Comparison of ENCODE assay signal across 8 cellular contexts in genomic region chr2:201258666-201258999, GRCh38. TPM values are rescaled to one million over a fixed set of nuclear protein-coding genes. Genes with fewer than 3 reads are reported as not detected.
DNase-seq lines count a peak whose midpoint lies in the region; ATAC-seq and TF ChIP-seq lines count a peak whose summit lies in the region.

No MANE protein-coding gene starts in this region.

- 0 to 1% (median 1%) methylated on average over 8 of the region's 8 CpGs for WGBS in stomach, 5 donors

- ATAC-seq in HG02642 (IDR thresholded peaks at IDR 0.05; ENCODE audit: poor library complexity, unreplicated experiment), result peak; percentile 2
- no peak for ATAC-seq in GM21786 (IDR thresholded peaks at IDR 0.05; ENCODE audit: unreplicated experiment)

- in situ Hi-C loops in G401 (cut with HindIII; ENCODE audit: low sequenced_read_pairs), result no loop called here

- H3K36me3 ChIP-seq in right atrium auricular region (no peaks in the 10 kb centered on the region), stomach (no peaks in the 10 kb centered on the region)

- no peak for TF ChIP-seq EP300 in stomach (IDR thresholded peaks at IDR 0.05)

- H3K9me3 ChIP-seq in right atrium auricular region (no peaks in the 10 kb centered on the region), stomach (no peaks in the 10 kb centered on the region)

- intact Hi-C loops in stomach (cut with DNase I; ENCODE audit: low total_unique reads), result no loop called here

- H3K4me1 ChIP-seq in right atrium auricular region (peaks cover 0 to 17% of the 10 kb centered on the region in 2 donors), stomach (peaks cover 6 to 78% (median 45%) of the 10 kb centered on the region in 4 donors)

- H3K27ac ChIP-seq in right atrium auricular region (peak overlapping the region; percentile 83 to 84), stomach (peak overlapping the region; percentile 82 to 96 (median 91))

- H3K4me3 ChIP-seq in WI38 (ENCODE audit: low read depth, low read length), result peak overlapping the region; percentile 68
- peak overlapping the region; percentile 51 to 62 for H3K4me3 ChIP-seq in right atrium auricular region
- H3K4me3 ChIP-seq in stomach, result peak overlapping the region; percentile 51 to 66 (median 56)

- TF ChIP-seq POLR2A in stomach (IDR thresholded peaks at IDR 0.05), result no peak

- DNase-seq in AML-193 (lab: John Stamatoyannopoulos, UW) (peak; percentile 59 to 60), right atrium auricular region (ENCODE audit: low spot score) (no peak), stomach (no peak), NCI-H82 (lab: John Stamatoyannopoulos, UW) (no peak), G401 (ENCODE audit: low spot score) (no peak)

- no peak for TF ChIP-seq CTCF in WI38 (IDR thresholded peaks at IDR 0.05; ENCODE audit: low read depth, low read length)
- no peak for TF ChIP-seq CTCF in right atrium auricular region (IDR thresholded peaks at IDR 0.05)
- TF ChIP-seq CTCF in stomach (IDR thresholded peaks at IDR 0.05), result no peak

- H3K27me3 ChIP-seq in right atrium auricular region (no peaks in the 10 kb centered on the region), stomach (no peaks in the 10 kb centered on the region)

RNA-seq across cellular contexts. Expression of gene CASP8, which starts 1.7 kb away (rescaled TPM):
- total RNA-seq in right atrium auricular region (1 to 10 TPM; 3.5 to 5.1 TPM), stomach (10 to 100 TPM in 4 of 5 donors, 1 to 10 TPM in 1; 6.4 to 32.3 (median 17.0) TPM)
- 10 to 100 TPM in 1 of 3 donors, 1 to 10 TPM in 2; 8.0 to 11.3 (median 8.6) TPM for polyA plus RNA-seq in stomach
- total RNA-seq in G401 (2014; rRNA removed; shearing (Covaris generic)), result 34.6 and 55.9 TPM in 2 replicates

Comparison
In these comparisons a context has a peak if more than half of its experiments do, and no peak if none do; other contexts are left out.
1. DNase-seq: peak in AML-193 (2 of 2); none in right atrium auricular region (single experiment), stomach (single experiment), NCI-H82 (single experiment) and G401 (single experiment).
2. Peak in every context shown above with its lines, with median percentiles within 50 percentile points of each other: H3K4me3 ChIP-seq.